ENCODE assay signal across 26 cellular contexts in the genomic region with DNA sequence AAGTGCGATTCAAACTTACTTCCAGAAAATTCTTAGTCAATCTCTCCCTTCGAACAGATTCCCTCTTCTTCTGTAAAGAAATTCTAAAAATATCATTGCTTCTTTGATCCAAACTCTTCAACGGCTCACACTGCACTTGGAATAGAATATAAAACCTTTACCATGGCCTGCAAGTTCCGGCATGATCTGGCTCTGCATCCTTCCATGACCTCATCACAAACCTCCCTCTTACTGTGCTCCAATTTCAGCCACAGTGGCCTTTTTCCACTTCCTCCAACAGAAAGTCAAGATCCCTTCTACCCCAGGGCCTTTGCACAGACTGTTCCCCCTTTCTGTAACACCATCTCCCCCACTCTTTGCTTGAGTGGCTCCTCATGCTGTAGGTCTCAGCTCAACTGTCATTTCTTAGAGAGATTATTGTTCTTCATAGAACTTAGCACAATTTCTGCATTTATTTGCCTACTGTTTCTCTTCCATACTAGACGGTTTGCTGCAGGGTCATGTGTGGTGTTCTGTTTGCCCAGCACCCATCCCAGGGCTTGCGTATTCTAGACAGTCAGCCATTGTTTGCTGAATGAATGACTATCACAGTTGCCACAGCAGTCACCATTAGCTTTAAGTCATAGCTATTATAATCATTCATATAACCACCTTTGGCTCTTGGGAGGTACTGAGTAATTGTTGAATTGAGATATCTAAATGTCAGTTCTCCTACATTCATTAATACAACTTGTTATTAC. TPM values are rescaled to one million over a fixed set of nuclear protein-coding genes. Genes with fewer than 3 reads are reported as not detected.
"Had no signal": no experiment of that assay in that cellular context is flagged by ENCODE, and none has a peak within 500 bp of the region (broad histone marks: within the 10 kb centered on the region; RNA-seq: fewer than 3 reads in every experiment).

No MANE protein-coding gene starts in this region.

- H3K9me3 Mint-ChIP-seq: activated CD4-positive, alpha-beta memory T cell treated with anti-CD3 and anti-CD28 coated beads, Interleukin-2, amount 10 ng/mL, durations not matched to agents 7 days and 5 days; activated CD4-positive, alpha-beta T cell treated with anti-CD3 and anti-CD28 coated beads, Interleukin-2, amount 10 ng/mL, durations not matched to agents 7 days and 5 days; dendritic cell treated with granulocyte-macrophage colony-stimulating factor and Interleukin-4, amounts not matched to agents 40 ng/mL and 50 ng/mL, for 4 days had no signal

- H3K4me1 Mint-ChIP-seq: central memory CD8-positive, alpha-beta T cell had no signal

- H3K27ac ChIP-seq: gastroesophageal sphincter, left lung, ovary, psoas muscle, right atrium auricular region, testis, transverse colon had no signal

- DNase-seq: activated CD4-positive, alpha-beta memory T cell treated with anti-CD3 and anti-CD28 coated beads, Interleukin-2, amount 10 ng/mL, durations not matched to agents 7 days and 5 days; activated CD4-positive, alpha-beta T cell treated with anti-CD3 and anti-CD28 coated beads, Interleukin-2, amount 10 ng/mL, durations not matched to agents 7 days and 5 days; activated CD4-positive, CD25-positive, alpha-beta regulatory T cell treated with anti-CD3 and anti-CD28 coated beads, Interleukin-2, amount 50 U/mL, for 72 hours; activated CD8-positive, alpha-beta memory T cell treated with anti-CD3 and anti-CD28 coated beads, Interleukin-2, amount 50 U/mL, for 48 hours; activated gamma-delta T cell; activated naive CD4-positive, alpha-beta T cell treated with anti-CD3 and anti-CD28 coated beads, Interleukin-2, amount 50 U/mL, for 16 hours; activated T-cell treated with anti-CD3 and anti-CD28 coated beads, Interleukin-2, amount 50 U/mL, for 24 hours; effector CD4-positive, alpha-beta T cell; heart right ventricle; left lung; naive B cell; nephron progenitor cell; ovary; psoas muscle; stimulated activated CD4-positive, alpha-beta T cell treated with anti-CD3 and anti-CD28 coated beads, Interleukin-15, amount 100 ng/mL, for 24 hours; stimulated activated CD4-positive, alpha-beta T cell treated with anti-CD3 and anti-CD28 coated beads, Interleukin-2, amount 100 ng/mL, for 24 hours; stimulated activated naive CD4-positive, alpha-beta T cell treated with Interleukin-2 at 50 U/mL for 16 hours; T-helper 17 cell; T1000; testis; transverse colon had no signal

- H3K4me3 Mint-ChIP-seq: activated CD4-positive, alpha-beta memory T cell treated with anti-CD3 and anti-CD28 coated beads, Interleukin-2, amount 10 ng/mL, durations not matched to agents 7 days and 5 days; activated CD4-positive, alpha-beta T cell treated with anti-CD3 and anti-CD28 coated beads, Interleukin-2, amount 10 ng/mL, durations not matched to agents 7 days and 5 days; activated T-cell treated with anti-CD3 and anti-CD28 coated beads, Interleukin-2, amount 50 U/mL, for 24 hours; central memory CD8-positive, alpha-beta T cell; dendritic cell treated with granulocyte-macrophage colony-stimulating factor and Interleukin-4, amounts not matched to agents 40 ng/mL and 50 ng/mL, for 4 days; nephron progenitor cell; T-helper 17 cell had no signal

- H3K4me3 ChIP-seq: gastroesophageal sphincter, heart right ventricle, left lung, lung, ovary, psoas muscle, right atrium auricular region, testis, transverse colon had no signal

- H3K27ac Mint-ChIP-seq: activated CD4-positive, alpha-beta memory T cell treated with anti-CD3 and anti-CD28 coated beads, Interleukin-2, amount 10 ng/mL, durations not matched to agents 7 days and 5 days; activated CD4-positive, alpha-beta T cell treated with anti-CD3 and anti-CD28 coated beads, Interleukin-2, amount 10 ng/mL, durations not matched to agents 7 days and 5 days; activated T-cell treated with anti-CD3 and anti-CD28 coated beads, Interleukin-2, amount 50 U/mL, for 24 hours; dendritic cell treated with granulocyte-macrophage colony-stimulating factor and Interleukin-4, amounts not matched to agents 40 ng/mL and 50 ng/mL, for 4 days; naive B cell; nephron progenitor cell; T-helper 17 cell had no signal

- H3K27me3 ChIP-seq: ovary, right atrium auricular region, testis had no signal

- H3K36me3 ChIP-seq: gastroesophageal sphincter, heart right ventricle, left lung, ovary, right atrium auricular region, transverse colon had no signal

- H3K9me3 ChIP-seq: ovary, testis had no signal

RNA-seq across cellular contexts. Expression of a gene that starts 1.9 kb away (rescaled TPM):
- total RNA-seq: activated CD4-positive, alpha-beta memory T cell treated with anti-CD3 and anti-CD28 coated beads, Interleukin-2, amount 10 ng/mL, durations not matched to agents 7 days and 5 days; activated CD4-positive, alpha-beta T cell treated with anti-CD3 and anti-CD28 coated beads, Interleukin-2, amount 10 ng/mL, durations not matched to agents 7 days and 5 days had no signal
